In genomic region chr6:89082439-89082838, GRCh38 we compare ENCODE assay signal across 7 cellular contexts.
DNase-seq lines count a peak whose midpoint lies in the region; ATAC-seq and TF ChIP-seq lines count a peak whose summit lies in the region.

No MANE protein-coding gene starts in this region.

- H3K27me3 ChIP-seq in muscle layer of colon (ENCODE audit: control insufficient read depth in 1 of 2, insufficient read depth in 2 of 2, low read length in 2 of 2) = no peaks in the 10 kb centered on the region

- peak overlapping the region; percentile 91 for H3K9ac ChIP-seq in muscle layer of colon (ENCODE audit: low read length)

- TF ChIP-seq CTCF in GM12864 (IDR thresholded peaks at IDR 0.05; ENCODE audit: low read depth, low read length, missing control alignments) (no peak), NB4 (IDR thresholded peaks at IDR 0.05; ENCODE audit: low read depth, low read length) (no peak), coronary artery (IDR thresholded peaks at IDR 0.05) (no peak)

- H3K36me3 ChIP-seq in muscle layer of colon (ENCODE audit: insufficient read depth, low read length) = peaks cover 22% of the 10 kb centered on the region

- H3K27ac ChIP-seq in coronary artery (peak overlapping the region; percentile 100), muscle layer of colon (ENCODE audit: low read depth, low read length) (peak overlapping the region; percentile 67)

- TF ChIP-seq POLR2A in NB4 (IDR thresholded peaks at IDR 0.05; ENCODE audit: extremely low read depth, insufficient read length) = no peak

- DNase-seq in GM12864 (ENCODE audit: low read depth) (no peak), NB4 (ENCODE audit: low read depth) (peak; percentile 39), coronary artery (ENCODE audit: low spot score) (no peak), T-helper 9 cell (no peak)

- H3K4me1 ChIP-seq in muscle layer of colon (ENCODE audit: insufficient read depth, low read length) = peaks cover 35% of the 10 kb centered on the region

- H3K4me3 ChIP-seq in GM12864 (ENCODE audit: low read depth, low read length) (peak overlapping the region; percentile 99), NB4 (ENCODE audit: low read depth, low read length) (peak overlapping the region; percentile 87), coronary artery (peak overlapping the region; percentile 100), muscle layer of colon (ENCODE audit: low read depth in 1 of 2, low read length in 2 of 2) (peak overlapping the region; percentile 51 to 78)

- no peaks in the 10 kb centered on the region for H3K9me3 ChIP-seq in muscle layer of colon (ENCODE audit: low read length)

- ATAC-seq in GM19452 (IDR thresholded peaks at IDR 0.05; ENCODE audit: unreplicated experiment) (no peak), GM21528 (IDR thresholded peaks at IDR 0.05; ENCODE audit: low FRiP score, unreplicated experiment) (no peak)
